In the genomic region with DNA sequence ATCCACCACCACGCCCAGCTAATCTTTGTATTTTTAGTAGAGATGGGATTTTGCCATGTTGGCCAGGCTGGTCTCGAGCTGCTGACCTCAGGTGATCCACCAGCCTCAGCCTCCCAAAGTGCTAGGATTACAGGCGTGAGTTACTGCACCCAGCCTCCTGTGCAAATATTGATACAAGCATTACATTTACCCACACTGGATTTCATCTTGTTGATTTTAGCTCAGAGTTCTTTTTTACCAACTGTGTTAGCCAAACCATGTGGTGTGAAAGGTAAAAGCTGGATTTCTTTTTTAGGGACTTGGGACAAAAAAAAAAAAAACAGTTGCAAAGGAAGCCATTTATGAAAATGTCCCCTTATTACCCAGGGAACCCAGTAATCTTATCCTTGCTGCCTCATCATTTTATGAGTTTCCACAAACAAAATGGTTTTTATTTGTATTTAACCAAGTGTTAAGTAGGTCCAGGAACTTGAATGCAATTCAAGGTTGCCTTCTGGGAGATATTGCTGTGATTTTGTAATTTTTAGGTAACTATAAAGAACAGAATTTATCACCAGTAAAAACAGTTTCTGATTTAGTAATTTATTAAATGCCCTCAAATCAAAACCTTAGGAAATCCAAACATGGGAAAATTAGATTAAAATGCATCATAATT, we compare ENCODE assay signal across 24 cellular contexts.
DNase-seq lines count a peak whose midpoint lies in the region; FAIRE-seq and TF ChIP-seq lines count a peak whose summit lies in the region.
"Had no signal": no experiment of that assay in that cellular context is flagged by ENCODE, and none has a peak within 500 bp of the region (broad histone marks: within the 10 kb centered on the region; RNA-seq: fewer than 3 reads in every experiment).

No MANE protein-coding gene starts in this region.

- FAIRE-seq in islet of Langerhans (lab: Jason Lieb, UNC) = peak; percentile 83
- FAIRE-seq: A204.1, GM19239, H54, keratinocyte had no signal

- H3K36me3 ChIP-seq in stomach (no peaks in the 10 kb centered on the region), GM23248 (ENCODE audit: low read depth) (no peaks in the 10 kb centered on the region)
- H3K36me3 ChIP-seq: spleen had no signal

- no peak overlapping the region for H3K4me2 ChIP-seq in GM23248 (ENCODE audit: unreplicated experiment)

- H3K4me1 ChIP-seq in stomach (no peaks in the 10 kb centered on the region), GM23248 (ENCODE audit: insufficient read depth) (peaks cover 12% of the 10 kb centered on the region)

- H4K20me1 ChIP-seq in GM23248 (ENCODE audit: insufficient read depth) = no peaks in the 10 kb centered on the region

- H3K9me2 ChIP-seq in GM23248 (ENCODE audit: insufficient read depth) = no peaks in the 10 kb centered on the region

- H3K79me2 ChIP-seq in GM23248 (ENCODE audit: insufficient read depth) = no peaks in the 10 kb centered on the region

- H3K9ac ChIP-seq in GM23248 = no peak overlapping the region

- peaks cover 7% of the 10 kb centered on the region for H3F3A ChIP-seq in GM23248 (ENCODE audit: insufficient read depth)

- no peak overlapping the region for H3K27ac ChIP-seq in stomach
- H3K27ac ChIP-seq in GM23248 = no peak overlapping the region
- H3K27ac ChIP-seq: RWPE1, spleen had no signal

- no peak for TF ChIP-seq POLR2A in stomach (IDR thresholded peaks at IDR 0.05)

- H3K9me3 ChIP-seq in stomach = no peaks in the 10 kb centered on the region
- H3K9me3 ChIP-seq in GM23248 (ENCODE audit: low read depth) = no peaks in the 10 kb centered on the region
- H3K9me3 ChIP-seq: spleen had no signal

- H3K27me3 ChIP-seq in stomach (no peaks in the 10 kb centered on the region), GM23248 (replicated peaks; ENCODE audit: insufficient read depth) (no peaks in the 10 kb centered on the region)
- H3K27me3 ChIP-seq: spleen had no signal

- no peak for TF ChIP-seq EP300 in stomach (IDR thresholded peaks at IDR 0.05)

- intact Hi-C loops in stomach (cut with DNase I; ENCODE audit: low total_unique reads) = loop anchor here (10.0 kb wide), 1 partner anchor 215 kb away; no protein-coding TSS in a partner anchor

- DNase-seq in NCI-H345 (lab: John Stamatoyannopoulos, UW) (peak; percentile 34), NCI-H345 treated with DMSO at 0.1 percent for 48 hours (lab: John Stamatoyannopoulos, UW; ENCODE audit: unreplicated experiment) (no peak), NCI-H69 (lab: John Stamatoyannopoulos, UW) (peak; percentile 82), stomach (peak; percentile 35), GM13976 (ENCODE audit: low spot score) (no peak), medulla oblongata (ENCODE audit: extremely low spot score) (no peak), GM23248 (no peak)
- DNase-seq: activated CD4-positive, alpha-beta T cell treated with anti-CD3 and anti-CD28 coated beads for 36 hours; activated effector memory CD4-positive, alpha-beta T cell treated with anti-CD3 and anti-CD28 coated beads, Interleukin-2, amount 50 U/mL, for 16 hours; activated T-cell treated with anti-CD3 and anti-CD28 coated beads, Interleukin-2, amount 50 U/mL, for 1 hour; DND-41; glutamatergic neuron; Kasumi-1; NCI-H524 treated with DMSO at 0.1 percent for 48 hours; retina; spleen; trophoblast cell had no signal

- TF ChIP-seq CTCF in stomach (IDR thresholded peaks at IDR 0.05) (no peak), GM13976 (IDR thresholded peaks at IDR 0.05; ENCODE audit: borderline replicate concordance, control extremely low read depth, extremely low read depth, insufficient read depth, missing control alignments) (no peak)

- H2AFZ ChIP-seq in GM23248 = no peak overlapping the region

- H3K4me3 ChIP-seq in stomach = no peak overlapping the region
- no peak overlapping the region for H3K4me3 ChIP-seq in GM23248
- H3K4me3 ChIP-seq: lung, spleen had no signal

- in situ Hi-C loops in GM13976 (cut with MboI; ENCODE audit: low sequenced_read_pairs, unreplicated experiment) (no loop called here), GM23248 (cut with MboI) (loop anchor here (25.0 kb wide), 1 partner anchor 512 kb away; no protein-coding TSS in a partner anchor)

- WGBS in stomach, 5 donors = 33 to 54% (median 38%) methylated on average over 3 of the region's 3 CpGs
- 82 to 94% methylated on average over 3 of the region's 3 CpGs for WGBS in GM23248 (ENCODE audit: low coverage in 1 of 2, low lambda C conversion rate in 2 of 2, missing lambda C conversion rate in 2 of 2), 2 experiments

Comparison
In these comparisons a context has a peak if more than half of its experiments do, and no peak if none do; other contexts are left out.
1. DNase-seq: peak in NCI-H345 (single experiment), NCI-H69 (single experiment) and stomach (single experiment); none in NCI-H345 treated with DMSO at 0.1 percent for 48 hours (single experiment), GM13976 (single experiment), medulla oblongata (single experiment) and GM23248 (single experiment).